Comparison of ENCODE assay signal across 19 cellular contexts in genomic region chr2:98794214-98794810, GRCh38.
A peak's percentile ranks its signal among the peaks of the same experiment; 100 is the strongest.
DNase-seq lines count a peak whose midpoint lies in the region; ATAC-seq and TF ChIP-seq lines count a peak whose summit lies in the region.
"Had no signal": no experiment of that assay in that cellular context is flagged by ENCODE, and none has a peak within 500 bp of the region (broad histone marks: within the 10 kb centered on the region; RNA-seq: fewer than 3 reads in every experiment).

No MANE protein-coding gene starts in this region.

- no peaks in the 10 kb centered on the region for H3K9me2 ChIP-seq in Loucy (replicated peaks; ENCODE audit: low read depth, low read length)

- H3K27me3 ChIP-seq in Loucy (ENCODE audit: insufficient read depth, low read length, poor library complexity, severe bottlenecking) (no peaks in the 10 kb centered on the region), left lung (no peaks in the 10 kb centered on the region)

- H3K36me3 ChIP-seq in Loucy (ENCODE audit: insufficient read depth, low read length) (no peaks in the 10 kb centered on the region), left lung (no peaks in the 10 kb centered on the region)
- H3K36me3 ChIP-seq: WERI-Rb-1 had no signal

- intact Hi-C loops in left lung (cut with DNase I) = no loop called here

- no peaks in the 10 kb centered on the region for H3K79me2 ChIP-seq in Loucy (ENCODE audit: insufficient read depth, low read length)

- no peak for ATAC-seq in left lung
- ATAC-seq: natural killer cell, Right ventricle myocardium inferior, T-cell had no signal

- TF ChIP-seq CTCF in Loucy (conservative IDR thresholded peaks at IDR 0.05; ENCODE audit: low read length) (no peak), left lung (IDR thresholded peaks at IDR 0.05) (no peak)

- H3K9me3 ChIP-seq in Loucy (ENCODE audit: insufficient read depth, low read depth, low read length) (no peaks in the 10 kb centered on the region), left lung (no peaks in the 10 kb centered on the region)

- no peak overlapping the region for H3K4me2 ChIP-seq in Loucy (ENCODE audit: low read depth, low read length, poor library complexity, severe bottlenecking)
- H3K4me2 ChIP-seq: KMS-11 had no signal

- H4K20me1 ChIP-seq in Loucy (ENCODE audit: insufficient read depth, low read length, poor library complexity, severe bottlenecking) = no peaks in the 10 kb centered on the region

- TF ChIP-seq POLR2A in erythroblast (IDR thresholded peaks at IDR 0.05; ENCODE audit: low read length) = no peak

- 0 out of 2 replicates have a peak overlapping the region, but pooled peaks have one; percentile 20 for H2AFZ ChIP-seq in Loucy (ENCODE audit: low read length)

- H3K9ac ChIP-seq in Loucy (ENCODE audit: low read depth, low read length, poor library complexity, severe bottlenecking) = no peak overlapping the region
- H3K9ac ChIP-seq: KMS-11 had no signal

- H3K4me3 ChIP-seq in Loucy (ENCODE audit: low read length, poor library complexity, severe bottlenecking) (no peak overlapping the region), left lung (no peak overlapping the region)

- no peaks in the 10 kb centered on the region for H3F3A ChIP-seq in Loucy (ENCODE audit: low read depth)

- DNase-seq in astrocyte of the hippocampus (ENCODE audit: low read depth, low spot score) (peak; percentile 40), left lung (no peak), stromal cell of bone marrow (ENCODE audit: low read depth) (peak; percentile 47), CD1c-positive myeloid dendritic cell (ENCODE audit: extremely low spot score) (no peak), erythroblast (lab: John Stamatoyannopoulos, UW) (no peak)
- no peak for DNase-seq in NK-92 treated with Interleukin-12 subunit alpha and Interleukin-12 subunit beta, amount 100 ng/mL, for 24 hours (lab: John Stamatoyannopoulos, UW)
- DNase-seq in stimulated activated CD4-positive, alpha-beta T cell treated with anti-CD3 and anti-CD28 coated beads, Interleukin-1b, Interleukin-23, amount 100 ng/mL, for 48 hours = no peak
- DNase-seq: anterior cingulate cortex, DMS79 treated with DMSO at 0.1 percent for 48 hours, HCEC 1CT, hippocampal formation, natural killer cell, NCI-H1105, NCI-H2081, T-cell, WERI-Rb-1 had no signal

- H3K4me1 ChIP-seq in Loucy (ENCODE audit: insufficient read depth, low read length, poor library complexity, severe bottlenecking) (peaks cover 8% of the 10 kb centered on the region), left lung (peaks cover 0 to 52% of the 10 kb centered on the region in 2 donors)

- peak overlapping the region; percentile 19 to 70 for H3K27ac ChIP-seq in left lung
- H3K27ac ChIP-seq: KMS-11, WERI-Rb-1 had no signal

Comparison
In these comparisons a context has a peak if more than half of its experiments do, and no peak if none do; other contexts are left out.
1. DNase-seq: peak in astrocyte of the hippocampus (single experiment) and stromal cell of bone marrow (single experiment); none in left lung (0 of 2), CD1c-positive myeloid dendritic cell (single experiment), erythroblast (0 of 2), NK-92 treated with Interleukin-12 subunit alpha and Interleukin-12 subunit beta, amount 100 ng/mL, for 24 hours (single experiment) and stimulated activated CD4-positive, alpha-beta T cell treated with anti-CD3 and anti-CD28 coated beads, Interleukin-1b, Interleukin-23, amount 100 ng/mL, for 48 hours (single experiment).